ENCODE assay signal across 8 cellular contexts in the genomic region with DNA sequence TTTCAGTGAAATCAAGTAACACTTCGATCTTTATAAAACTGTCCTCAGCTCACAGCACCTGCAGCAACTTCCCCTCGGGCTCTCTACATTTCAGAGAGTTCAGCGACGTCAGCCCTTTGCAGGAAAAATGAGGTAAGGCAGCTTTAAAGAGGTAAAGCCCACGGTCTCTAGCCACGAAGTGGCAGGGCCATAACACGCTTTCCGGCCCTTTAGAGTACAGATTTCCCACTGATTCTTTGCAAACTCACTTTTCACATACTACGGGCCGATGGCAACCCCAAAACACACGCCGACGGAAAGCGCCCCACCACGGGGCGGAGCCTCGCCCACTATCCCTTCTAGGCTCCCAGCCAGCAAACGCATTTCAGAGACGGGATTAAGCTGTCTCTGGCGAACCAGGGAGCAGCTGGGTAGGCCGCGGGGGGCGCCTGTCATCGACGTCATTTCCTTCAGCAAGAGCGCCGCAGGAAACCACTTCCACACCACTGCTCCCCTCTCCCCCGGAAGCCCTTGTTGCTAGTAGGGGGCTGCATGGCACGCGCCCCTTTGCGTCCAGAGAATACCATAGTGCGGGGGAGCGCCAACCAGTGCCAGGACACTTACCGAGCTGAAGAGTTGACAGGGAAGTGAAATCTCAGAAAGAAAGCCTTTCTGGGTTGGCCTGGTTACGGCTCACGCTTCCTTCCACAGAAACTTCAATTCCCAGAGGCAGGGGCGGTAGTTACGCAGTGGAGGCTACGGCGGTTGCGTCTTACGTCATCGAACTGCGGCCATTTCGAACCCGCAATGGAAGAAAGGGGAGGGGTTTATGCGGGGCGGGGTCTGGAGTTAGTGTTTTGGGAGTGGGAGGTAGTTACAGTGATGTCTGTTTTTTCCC. TPM values are rescaled to one million over a fixed set of nuclear protein-coding genes. Genes with fewer than 3 reads are reported as not detected.
DNase-seq lines count a peak whose midpoint lies in the region; ATAC-seq, FAIRE-seq and TF ChIP-seq lines count a peak whose summit lies in the region.

A gene with protein sequence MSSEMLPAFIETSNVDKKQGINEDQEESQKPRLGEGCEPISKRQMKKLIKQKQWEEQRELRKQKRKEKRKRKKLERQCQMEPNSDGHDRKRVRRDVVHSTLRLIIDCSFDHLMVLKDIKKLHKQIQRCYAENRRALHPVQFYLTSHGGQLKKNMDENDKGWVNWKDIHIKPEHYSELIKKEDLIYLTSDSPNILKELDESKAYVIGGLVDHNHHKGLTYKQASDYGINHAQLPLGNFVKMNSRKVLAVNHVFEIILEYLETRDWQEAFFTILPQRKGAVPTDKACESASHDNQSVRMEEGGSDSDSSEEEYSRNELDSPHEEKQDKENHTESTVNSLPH (minus strand): TSS at position 730 of the 877 bp plus-strand sequence. CDS start 4,701 bp downstream, outside the sequence.

- H3K36me3 ChIP-seq in kidney (ENCODE audit: control insufficient read depth in 1 of 2, insufficient read depth in 2 of 2, low read length in 2 of 2), result no peaks in the 10 kb centered on the region

- peak within 1 kb of the TSS; percentile 88 to 90 for H3K9ac ChIP-seq in kidney (ENCODE audit: low read length in 2 of 2)

- H3K4me3 ChIP-seq in AG10803 (ENCODE audit: low read length) (peak within 1 kb of the TSS; percentile 80), choroid plexus epithelial cell (ENCODE audit: low read depth, low read length) (peak within 1 kb of the TSS; percentile 84), kidney (ENCODE audit: low read length in 2 of 2) (peak within 1 kb of the TSS; percentile 89 to 92)

- intact Hi-C loops in kidney (cut with DNase I), result no loop called here

- TF ChIP-seq CTCF in AG10803 (conservative IDR thresholded peaks at IDR 0.05; ENCODE audit: low read length) (peak; percentile 21), choroid plexus epithelial cell (conservative IDR thresholded peaks at IDR 0.05; ENCODE audit: low read depth, low read length) (no peak), kidney (IDR thresholded peaks at IDR 0.05; ENCODE audit: borderline replicate concordance, extremely low read depth, insufficient read depth) (no peak)

- peak; percentile 92 for ATAC-seq in GM19043 (IDR thresholded peaks at IDR 0.05; ENCODE audit: low read depth, unreplicated experiment)
- peak; percentile 92 for ATAC-seq in HG03378 (IDR thresholded peaks at IDR 0.05; ENCODE audit: unreplicated experiment)

- H3K4me1 ChIP-seq in kidney (ENCODE audit: control insufficient read depth in 1 of 2, insufficient read depth in 1 of 2, low read depth in 1 of 2, low read length in 2 of 2), result no peaks in the 10 kb centered on the region

- no peaks in the 10 kb centered on the region for H3K9me3 ChIP-seq in kidney (ENCODE audit: control insufficient read depth in 1 of 2, low read length in 2 of 2)

- peak; percentile 61 for FAIRE-seq in kidney (lab: Jason Lieb, UNC)

- H3K27ac ChIP-seq in kidney (ENCODE audit: low read depth in 2 of 2, low read length in 2 of 2), result peak within 1 kb of the TSS; percentile 97 to 98

- DNase-seq in AG10803 (ENCODE audit: low read depth), result peak; percentile 98
- DNase-seq in NCI-H460 (ENCODE audit: extremely low read depth, low read depth), result peak; percentile 94
- DNase-seq in activated CD4-positive, alpha-beta T cell treated with anti-CD3 and anti-CD28 coated beads for 24 hours (ENCODE audit: low read depth in 2 of 2), result peak; percentile 90 to 92
- peak; percentile 99 for DNase-seq in choroid plexus epithelial cell (ENCODE audit: low read depth)
- peak; percentile 99 for DNase-seq in kidney
- peak; percentile 97 for DNase-seq in stimulated activated CD4-positive, alpha-beta T cell treated with anti-CD3 and anti-CD28 coated beads, Interleukin-15, amount 100 ng/mL, for 24 hours

RNA-seq across cellular contexts. Expression of the gene that starts here (rescaled TPM):
- total RNA-seq in NCI-H460 (2014; rRNA removed; shearing (Covaris generic)), result 9.0 and 13.0 TPM in 2 replicates
- 4.0 and 7.0 TPM in 2 replicates for polyA plus RNA-seq in NCI-H460 (2014; cell fraction: nucleus; rRNA removed)
- total RNA-seq in kidney, result 4.3 TPM
- 5.7 TPM for polyA plus RNA-seq in kidney (ENCODE audit: insufficient read depth, low read depth, low replicate concordance)

Comparison
In these comparisons a context has a peak if more than half of its experiments do, and no peak if none do; other contexts are left out.
1. Peak in every context shown above with its lines: DNase-seq, ATAC-seq, H3K4me3 ChIP-seq and H3K27ac ChIP-seq.